2 cellular contexts compared by ENCODE assay signal in the genomic region with DNA sequence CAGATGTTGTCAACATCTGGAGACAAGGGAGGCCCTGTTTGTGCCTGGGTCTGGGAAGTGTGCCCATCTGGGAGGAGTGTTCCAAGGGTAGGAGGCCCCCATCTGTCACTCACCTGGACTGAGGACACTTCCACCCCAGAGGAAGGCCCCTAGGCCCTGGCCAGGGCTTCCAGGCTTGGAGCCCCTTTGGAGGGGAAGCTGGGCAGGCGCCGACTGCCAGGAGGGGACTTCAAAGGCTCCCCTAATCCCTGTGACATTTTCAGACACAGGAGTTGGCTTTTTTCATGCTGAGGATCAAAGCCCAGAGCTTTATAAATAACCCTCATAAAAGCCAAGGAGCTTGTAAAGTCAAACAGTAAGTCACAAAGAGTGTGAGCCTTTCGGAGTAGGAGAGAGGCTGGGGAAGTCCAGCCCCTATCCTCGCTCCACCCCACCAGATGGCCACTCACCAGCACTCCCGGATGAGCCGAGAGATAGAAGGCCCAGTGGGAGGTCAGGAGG.
TF ChIP-seq lines count a peak whose summit lies in the region.

No MANE protein-coding gene starts in this region.

TF ChIP-seq in HEK293T, 16 proteins besides CTCF, POLR2A, EP300 and RAD21 (continued from another document):
- TF ChIP-seq BHLHE40 (IDR thresholded peaks at IDR 0.05; ENCODE audit: borderline replicate concordance) (no peak), ARNT (IDR thresholded peaks at IDR 0.05) (peak; percentile 56; the same call in 1 of the 2 replicates), PKNOX1 (IDR thresholded peaks at IDR 0.05) (peak; percentile 93), L3MBTL2 (conservative IDR thresholded peaks at IDR 0.05) (no peak), LEF1 (IDR thresholded peaks at IDR 0.05; ENCODE audit: borderline replicate concordance) (peak; percentile 100)

TF ChIP-seq in K562, 482 proteins besides CTCF, POLR2A, EP300 and RAD21 (continued from another document):
- 0 out of 2 replicates have a peak, but pooled peaks have one; percentile 8 for TF ChIP-seq PKNOX1 (IDR thresholded peaks at IDR 0.05)
